ENCODE assay signal across 10 cellular contexts in genomic region chr1:89127166-89127565, GRCh38. TPM values are rescaled to one million over a fixed set of nuclear protein-coding genes. Genes with fewer than 3 reads are reported as not detected.
DNase-seq lines count a peak whose midpoint lies in the region; ATAC-seq and TF ChIP-seq lines count a peak whose summit lies in the region.
"Not testable (repeated sequence)": the region's sequence is repeated elsewhere in the genome, so short reads cannot be mapped to it uniquely, and the experiment has no call there.
"Had no signal": no experiment of that assay in that cellular context is flagged by ENCODE, and none has a peak within 500 bp of the region (broad histone marks: within the 10 kb centered on the region; RNA-seq: fewer than 3 reads in every experiment).

No MANE protein-coding gene starts in this region.

- DNase-seq in MV-4-11 (lab: John Stamatoyannopoulos, UW): peak; percentile 66
- peak; percentile 93 for DNase-seq in activated CD4-positive, alpha-beta T cell treated with anti-CD3 and anti-CD28 coated beads, Interleukin-2, amount 10 ng/mL, durations not matched to agents 24 days and 14 days
- peak; percentile 44 to 71 for DNase-seq in activated T-helper 1 cell treated with anti-CD3 and anti-CD28 coated beads, Interleukin-2, amount 50 U/mL, for 16 hours (ENCODE audit: low read depth in 1 of 2, low spot score in 1 of 2)
- DNase-seq in central memory CD8-positive, alpha-beta T cell (ENCODE audit: low spot score in 2 of 2): peak; percentile 47 to 72
- peak; percentile 59 to 71 for DNase-seq in stimulated activated CD8-positive, alpha-beta memory T cell treated with anti-CD3 and anti-CD28 coated beads, Interleukin-15, amount 100 ng/mL, for 48 hours (ENCODE audit: low read depth in 2 of 2)
- DNase-seq in upper lobe of left lung: peak in 1 of 2 donors; percentile 28

- H3K4me1 ChIP-seq in liver (ENCODE audit: control insufficient read depth in 4 of 4, insufficient read depth in 4 of 4, low read length in 3 of 4) (peaks cover 7 to 10% (median 8%) of the 10 kb centered on the region in 4 donors), upper lobe of left lung (peaks cover 34 to 49% (median 35%) of the 10 kb centered on the region in 4 donors)

- TF ChIP-seq EP300 in upper lobe of left lung (IDR thresholded peaks at IDR 0.05): not testable (repeated sequence)

- ATAC-seq in central memory CD8-positive, alpha-beta T cell (replicated peaks; ENCODE audit: extremely low read depth, poor library complexity, severe bottlenecking); upper lobe of left lung (ENCODE audit: low FRiP score in 2 of 2): not testable (repeated sequence)

- peak in 2 of 4 donors; percentile 27 to 54 for TF ChIP-seq POLR2A in upper lobe of left lung (IDR thresholded peaks at IDR 0.05)

- intact Hi-C loops in activated CD4-positive, alpha-beta T cell treated with anti-CD3 and anti-CD28 coated beads, Interleukin-2, amount 10 ng/mL, durations not matched to agents 24 days and 14 days (cut with micrococcal nuclease): loop anchor here (1.0 to 2.0 kb wide), 6 partner anchors 62 to 484 kb away; partner anchors contain the start of genes GBP1, KYAT3 and RBMXL1

- not testable (repeated sequence) for H3K4me3 ChIP-seq in liver (ENCODE audit: low read depth in 1 of 3, low read length in 3 of 3); upper lobe of left lung
- H3K4me3 ChIP-seq in skin epidermis: peak overlapping the region in 3 of 7 experiments; percentile 7 to 59 (median 51)

- H3K4me3 Mint-ChIP-seq in activated CD4-positive, alpha-beta T cell treated with anti-CD3 and anti-CD28 coated beads, Interleukin-2, amount 10 ng/mL, durations not matched to agents 24 days and 14 days: peak overlapping the region; percentile 87
- peak overlapping the region; percentile 94 for H3K4me3 Mint-ChIP-seq in central memory CD8-positive, alpha-beta T cell

- H3K36me3 Mint-ChIP-seq in activated CD4-positive, alpha-beta T cell treated with anti-CD3 and anti-CD28 coated beads, Interleukin-2, amount 10 ng/mL, durations not matched to agents 24 days and 14 days (ENCODE audit: low read depth): peaks cover 38% of the 10 kb centered on the region
- H3K36me3 Mint-ChIP-seq in central memory CD8-positive, alpha-beta T cell (ENCODE audit: insufficient read depth): peaks cover 27% of the 10 kb centered on the region

- TF ChIP-seq RAD21 in liver (IDR thresholded peaks at IDR 0.05): not testable (repeated sequence)

- H3K27ac Mint-ChIP-seq in activated CD4-positive, alpha-beta T cell treated with anti-CD3 and anti-CD28 coated beads, Interleukin-2, amount 10 ng/mL, durations not matched to agents 24 days and 14 days: peak overlapping the region; percentile 95
- H3K27ac Mint-ChIP-seq in central memory CD8-positive, alpha-beta T cell (ENCODE audit: low read depth): peak overlapping the region; percentile 91

- H3K27me3 Mint-ChIP-seq in activated CD4-positive, alpha-beta T cell treated with anti-CD3 and anti-CD28 coated beads, Interleukin-2, amount 10 ng/mL, durations not matched to agents 24 days and 14 days; central memory CD8-positive, alpha-beta T cell: not testable (repeated sequence)

- peaks cover 55% of the 10 kb centered on the region for H3K4me1 Mint-ChIP-seq in activated CD4-positive, alpha-beta T cell treated with anti-CD3 and anti-CD28 coated beads, Interleukin-2, amount 10 ng/mL, durations not matched to agents 24 days and 14 days
- peaks cover 58% of the 10 kb centered on the region for H3K4me1 Mint-ChIP-seq in central memory CD8-positive, alpha-beta T cell

- H3K27me3 ChIP-seq in liver (ENCODE audit: control insufficient read depth in 4 of 4, insufficient read depth in 4 of 4, low read length in 3 of 4); upper lobe of left lung: not testable (repeated sequence)

- WGBS in liver: 77% methylated on average over 11 of the region's 11 CpGs
- WGBS in upper lobe of left lung, 2 donors: 67 to 91% methylated on average over 11 of the region's 11 CpGs

- H3K9me3 Mint-ChIP-seq in activated CD4-positive, alpha-beta T cell treated with anti-CD3 and anti-CD28 coated beads, Interleukin-2, amount 10 ng/mL, durations not matched to agents 24 days and 14 days; central memory CD8-positive, alpha-beta T cell: not testable (repeated sequence)

- not testable (repeated sequence) for H3K36me3 ChIP-seq in liver (ENCODE audit: control insufficient read depth in 4 of 4, insufficient read depth in 3 of 4, low read depth in 1 of 4, low read length in 3 of 4); upper lobe of left lung

- not testable (repeated sequence) for H3K9ac ChIP-seq in liver (ENCODE audit: low read depth in 1 of 2, low read length in 2 of 2)

- not testable (repeated sequence) for TF ChIP-seq CTCF in liver (IDR thresholded peaks at IDR 0.05; ENCODE audit: low read depth, low read length, missing input control); upper lobe of left lung (IDR thresholded peaks at IDR 0.05)

- peak overlapping the region; percentile 67 to 75 for H3K27ac ChIP-seq in liver (ENCODE audit: low read depth in 1 of 2, low read length in 2 of 2)
- H3K27ac ChIP-seq in skin epidermis: peak overlapping the region in 19 of 21 experiments; percentile 50 to 97 (median 84)
- peak overlapping the region; percentile 83 to 90 (median 89) for H3K27ac ChIP-seq in upper lobe of left lung

- H3K9me3 ChIP-seq in liver (ENCODE audit: control insufficient read depth in 4 of 4, low read length in 3 of 4); upper lobe of left lung: not testable (repeated sequence)

RNA-seq across cellular contexts. Expression of gene GBP2, which starts 1.3 kb away (rescaled TPM):
- total RNA-seq in activated CD4-positive, alpha-beta T cell treated with anti-CD3 and anti-CD28 coated beads, Interleukin-2, amount 10 ng/mL, durations not matched to agents 24 days and 14 days: 168 and 169 TPM in 2 replicates
- 10 to 100 TPM in 1 of 2 donors, 1 to 10 TPM in 1; 7.4 to 18.2 TPM for total RNA-seq in liver
- 10 to 100 TPM; 10.4 to 17.9 TPM for polyA plus RNA-seq in liver
- total RNA-seq in upper lobe of left lung: 100 to 1,000 TPM in 1 of 6 donors, 10 to 100 TPM in 5; 41.0 to 124 (median 54.9) TPM

RNA-seq across cellular contexts. Expression of gene GBP7, which starts 48.6 kb away (rescaled TPM):
- total RNA-seq in activated CD4-positive, alpha-beta T cell treated with anti-CD3 and anti-CD28 coated beads, Interleukin-2, amount 10 ng/mL, durations not matched to agents 24 days and 14 days: not detected in 2 replicates
- total RNA-seq in liver (10 to 100 TPM in 1 of 2 donors, under 1 TPM in 1; 0.89 to 27.8 TPM), upper lobe of left lung (under 1 TPM in 1 of 6 donors, not detected in 5; 0.34 TPM)
- polyA plus RNA-seq in liver: 10 to 100 TPM in 1 of 2 donors, 1 to 10 TPM in 1; 7.6 to 26.0 TPM
- total RNA-seq: fibroblast of lung, PC-9 had no signal
- polyA plus RNA-seq: fibroblast of lung had no signal
